Comparison of ENCODE assay signal across 8 cellular contexts in the genomic region with DNA sequence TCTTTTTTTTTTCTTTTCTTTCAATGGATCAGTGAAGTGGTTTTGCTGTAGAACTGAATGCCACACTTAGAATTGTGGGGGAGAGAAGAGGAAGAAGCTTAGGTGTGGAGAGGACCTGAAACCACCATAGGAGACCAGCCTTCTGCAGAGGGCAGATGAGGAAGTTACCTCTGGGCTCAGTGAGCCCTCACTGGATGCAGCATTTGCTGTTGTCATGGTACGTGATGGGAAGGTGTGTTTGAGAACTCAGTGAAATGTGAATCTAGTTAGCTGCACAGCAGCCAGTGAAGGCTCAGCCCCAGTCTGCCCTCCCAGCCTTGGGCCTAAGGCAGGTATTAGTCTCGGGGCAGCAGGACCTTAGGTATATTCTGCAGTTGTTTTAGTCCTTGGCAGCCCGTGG. TPM values are rescaled to one million over a fixed set of nuclear protein-coding genes. Genes with fewer than 3 reads are reported as not detected.
A peak's percentile ranks its signal among the peaks of the same experiment; 100 is the strongest.
DNase-seq lines count a peak whose midpoint lies in the region; ATAC-seq and TF ChIP-seq lines count a peak whose summit lies in the region.

No MANE protein-coding gene starts in this region.

- peak in 1 of 5 donors; percentile 32 for DNase-seq in CD4-positive, alpha-beta memory T cell
- DNase-seq in activated T-helper 1 cell treated with anti-CD3 and anti-CD28 coated beads, Interleukin-12 subunit alpha, Interleukin-12 subunit beta, Interleukin-2, Interleukin-4 antibody, amounts not matched to agents 30 ng/mL and 10 ng/mL and 1 ng/mL, durations not matched to agents 14 hours and 24 hours and 36 hours (ENCODE audit: low spot score), result no peak
- DNase-seq in colonic mucosa, result no peak
- no peak for DNase-seq in NCI-H526 treated with DMSO at 0.1 percent for 48 hours (lab: John Stamatoyannopoulos, UW)
- DNase-seq in sciatic nerve (ENCODE audit: low spot score), result no peak

- H3K27me3 Mint-ChIP-seq in CD4-positive, alpha-beta memory T cell, result no peaks in the 10 kb centered on the region
- no peaks in the 10 kb centered on the region for H3K27me3 Mint-ChIP-seq in activated T-helper 1 cell treated with anti-CD3 and anti-CD28 coated beads, Interleukin-12 subunit alpha, Interleukin-12 subunit beta, Interleukin-2, Interleukin-4 antibody, amounts not matched to agents 30 ng/mL and 10 ng/mL and 1 ng/mL, durations not matched to agents 14 hours and 24 hours and 36 hours (ENCODE audit: insufficient read depth)

- no peaks in the 10 kb centered on the region for H3K27me3 ChIP-seq in CD4-positive, alpha-beta memory T cell (ENCODE audit: insufficient read depth, low read length)
- H3K27me3 ChIP-seq in colonic mucosa (no peaks in the 10 kb centered on the region), gastroesophageal sphincter (no peaks in the 10 kb centered on the region)

- no peak overlapping the region for H3K4me3 ChIP-seq in CD4-positive, alpha-beta memory T cell (ENCODE audit: low read length in 2 of 2)
- H3K4me3 ChIP-seq in colonic mucosa (no peak overlapping the region), gastroesophageal sphincter (no peak overlapping the region)

- H3K36me3 Mint-ChIP-seq in CD4-positive, alpha-beta memory T cell, result peaks cover 32 to 45% of the 10 kb centered on the region in 2 donors
- peaks cover 39% of the 10 kb centered on the region for H3K36me3 Mint-ChIP-seq in activated T-helper 1 cell treated with anti-CD3 and anti-CD28 coated beads, Interleukin-12 subunit alpha, Interleukin-12 subunit beta, Interleukin-2, Interleukin-4 antibody, amounts not matched to agents 30 ng/mL and 10 ng/mL and 1 ng/mL, durations not matched to agents 14 hours and 24 hours and 36 hours (ENCODE audit: low read depth)

- peaks cover 0 to 4% (median 0%) of the 10 kb centered on the region in 8 donors for H3K9me3 Mint-ChIP-seq in CD4-positive, alpha-beta memory T cell
- peaks cover 12% of the 10 kb centered on the region for H3K9me3 Mint-ChIP-seq in activated T-helper 1 cell treated with anti-CD3 and anti-CD28 coated beads, Interleukin-12 subunit alpha, Interleukin-12 subunit beta, Interleukin-2, Interleukin-4 antibody, amounts not matched to agents 30 ng/mL and 10 ng/mL and 1 ng/mL, durations not matched to agents 14 hours and 24 hours and 36 hours

- no peak for TF ChIP-seq POLR2A in gastroesophageal sphincter (IDR thresholded peaks at IDR 0.05)

- H3K9me3 ChIP-seq in CD4-positive, alpha-beta memory T cell (ENCODE audit: control insufficient read depth in 1 of 2, low read length in 2 of 2), result no peaks in the 10 kb centered on the region
- H3K9me3 ChIP-seq in colonic mucosa (no peaks in the 10 kb centered on the region), gastroesophageal sphincter (no peaks in the 10 kb centered on the region)

- TF ChIP-seq CTCF in colonic mucosa (IDR thresholded peaks at IDR 0.05) (no peak), gastroesophageal sphincter (IDR thresholded peaks at IDR 0.05) (no peak)

- ATAC-seq in GM19351 (IDR thresholded peaks at IDR 0.05; ENCODE audit: unreplicated experiment), result peak; percentile 99
- peak; percentile 99 for ATAC-seq in HG03139 (IDR thresholded peaks at IDR 0.05; ENCODE audit: unreplicated experiment)
- ATAC-seq in sciatic nerve, result no peak
- no peak for ATAC-seq in gastroesophageal sphincter

- H3K4me3 Mint-ChIP-seq in CD4-positive, alpha-beta memory T cell, result peak overlapping the region in 7 of 8 donors; percentile 1 to 55 (median 46)
- no peak overlapping the region for H3K4me3 Mint-ChIP-seq in activated T-helper 1 cell treated with anti-CD3 and anti-CD28 coated beads, Interleukin-12 subunit alpha, Interleukin-12 subunit beta, Interleukin-2, Interleukin-4 antibody, amounts not matched to agents 30 ng/mL and 10 ng/mL and 1 ng/mL, durations not matched to agents 14 hours and 24 hours and 36 hours

- peaks cover 61 to 85% (median 68%) of the 10 kb centered on the region in 4 donors for H3K4me1 Mint-ChIP-seq in CD4-positive, alpha-beta memory T cell
- peaks cover 83% of the 10 kb centered on the region for H3K4me1 Mint-ChIP-seq in activated T-helper 1 cell treated with anti-CD3 and anti-CD28 coated beads, Interleukin-12 subunit alpha, Interleukin-12 subunit beta, Interleukin-2, Interleukin-4 antibody, amounts not matched to agents 30 ng/mL and 10 ng/mL and 1 ng/mL, durations not matched to agents 14 hours and 24 hours and 36 hours (ENCODE audit: low read depth)

- no peak overlapping the region for H3K9ac ChIP-seq in colonic mucosa (ENCODE audit: low read depth in 2 of 2, low read length in 2 of 2)

- peak overlapping the region; percentile 33 to 91 (median 78) for H3K27ac Mint-ChIP-seq in CD4-positive, alpha-beta memory T cell
- H3K27ac Mint-ChIP-seq in activated T-helper 1 cell treated with anti-CD3 and anti-CD28 coated beads, Interleukin-12 subunit alpha, Interleukin-12 subunit beta, Interleukin-2, Interleukin-4 antibody, amounts not matched to agents 30 ng/mL and 10 ng/mL and 1 ng/mL, durations not matched to agents 14 hours and 24 hours and 36 hours, result peak overlapping the region; percentile 49

- intact Hi-C loops in CD4-positive, alpha-beta memory T cell (cut with micrococcal nuclease), result loop anchor here (2.0 to 5.0 kb wide), 2 partner anchors 17 to 36 kb away; a partner anchor contains a TSS
- intact Hi-C loops in activated T-helper 1 cell treated with anti-CD3 and anti-CD28 coated beads, Interleukin-12 subunit alpha, Interleukin-12 subunit beta, Interleukin-2, Interleukin-4 antibody, amounts not matched to agents 30 ng/mL and 10 ng/mL and 1 ng/mL, durations not matched to agents 14 hours and 24 hours and 36 hours (cut with micrococcal nuclease), result loop anchor here (1.0 kb wide), 2 partner anchors 8 to 10 kb away; no protein-coding TSS in a partner anchor
- intact Hi-C loops in colonic mucosa (cut with DNase I), result no loop called here
- intact Hi-C loops in sciatic nerve (cut with DNase I), result no loop called here

- H3K27ac ChIP-seq in CD4-positive, alpha-beta memory T cell (ENCODE audit: low read depth, low read length), result no peak overlapping the region
- H3K27ac ChIP-seq in colonic mucosa (no peak overlapping the region), gastroesophageal sphincter (no peak overlapping the region)

- CTCF ChIA-PET in CD4-positive, alpha-beta memory T cell (lab: Charles Lee; ENCODE audit: partially characterized antibody), result interaction anchor here (1.0 to 2.2 kb wide), 4 partner anchors 16 to 134 kb away, joined by 3 to 7 read pairs (median 4); no protein-coding TSS in a partner anchor

- H3K36me3 ChIP-seq in CD4-positive, alpha-beta memory T cell (ENCODE audit: insufficient read depth, low read length), result peaks cover 31% of the 10 kb centered on the region
- H3K36me3 ChIP-seq in colonic mucosa (no peaks in the 10 kb centered on the region), gastroesophageal sphincter (no peaks in the 10 kb centered on the region)

- no peak for TF ChIP-seq EP300 in gastroesophageal sphincter (IDR thresholded peaks at IDR 0.05)

- 67 to 88% methylated on average over 1 of the region's 3 CpGs for WGBS in gastroesophageal sphincter (ENCODE audit: low coverage in 1 of 2), 2 donors

- POLR2A ChIA-PET in CD4-positive, alpha-beta memory T cell (lab: Charles Lee; ENCODE audit: partially characterized antibody), result interaction anchor here (0.6 to 9.2 kb wide), 9 partner anchors 11 to 238 kb away, joined by 3 to 80 read pairs (median 4); a partner anchor contains a TSS

- H3K4me1 ChIP-seq in CD4-positive, alpha-beta memory T cell (ENCODE audit: insufficient read depth, low read length), result peaks cover 88% of the 10 kb centered on the region
- H3K4me1 ChIP-seq in colonic mucosa (no peaks in the 10 kb centered on the region), gastroesophageal sphincter (peaks cover 0 to 24% (median 0%) of the 10 kb centered on the region in 3 donors)

RNA-seq across cellular contexts. Expression of a gene that starts 17.5 kb away (rescaled TPM):
- total RNA-seq in CD4-positive, alpha-beta memory T cell, result 100 to 1,000 TPM; 317 to 325 TPM
- polyA plus RNA-seq in CD4-positive, alpha-beta memory T cell, result 100 to 1,000 TPM; 432 to 516 TPM
- 173 and 175 TPM in 2 replicates for total RNA-seq in activated T-helper 1 cell treated with anti-CD3 and anti-CD28 coated beads, Interleukin-12 subunit alpha, Interleukin-12 subunit beta, Interleukin-2, Interleukin-4 antibody, amounts not matched to agents 30 ng/mL and 10 ng/mL and 1 ng/mL, durations not matched to agents 14 hours and 24 hours and 36 hours
- total RNA-seq in colonic mucosa, result 10 to 100 TPM; 22.4 to 26.1 TPM
- total RNA-seq in sciatic nerve, result 23.6 TPM
- total RNA-seq in gastroesophageal sphincter, result 10 to 100 TPM; 13.7 to 50.6 (median 23.1) TPM

Comparison
In these comparisons a context has a peak if more than half of its experiments do, and no peak if none do; other contexts are left out.
1. ATAC-seq: peak in GM19351 (single experiment) and HG03139 (single experiment); none in sciatic nerve (single experiment) and gastroesophageal sphincter (single experiment).
2. intact Hi-C loops: an anchor here in CD4-positive, alpha-beta memory T cell (2.0 to 5.0 kb wide) and activated T-helper 1 cell treated with anti-CD3 and anti-CD28 coated beads, Interleukin-12 subunit alpha, Interleukin-12 subunit beta, Interleukin-2, Interleukin-4 antibody, amounts not matched to agents 30 ng/mL and 10 ng/mL and 1 ng/mL, durations not matched to agents 14 hours and 24 hours and 36 hours (1.0 kb wide); none called in colonic mucosa and sciatic nerve.